12 cellular contexts compared by ENCODE assay signal in genomic region chr14:77590845-77591506, GRCh38. TPM values are rescaled to one million over a fixed set of nuclear protein-coding genes. Genes with fewer than 3 reads are reported as not detected.
DNase-seq lines count a peak whose midpoint lies in the region; ATAC-seq, FAIRE-seq and TF ChIP-seq lines count a peak whose summit lies in the region.
"Had no signal": no experiment of that assay in that cellular context is flagged by ENCODE, and none has a peak within 500 bp of the region (broad histone marks: within the 10 kb centered on the region; RNA-seq: fewer than 3 reads in every experiment).

No MANE protein-coding gene starts in this region.

- H3K4me3 ChIP-seq in left ventricle myocardium inferior = no peak overlapping the region
- H3K4me3 ChIP-seq in keratinocyte (ENCODE audit: control insufficient read depth in 2 of 3, extremely low read depth in 1 of 3, insufficient read depth in 2 of 3, low read depth in 1 of 3, low read length in 3 of 3) = peak overlapping the region in 2 of 3 experiments; percentile 19 to 44
- H3K4me3 ChIP-seq in urinary bladder (ENCODE audit: low read depth, low read length) = no peak overlapping the region
- H3K4me3 ChIP-seq: hepatocyte had no signal

- H3K4me1 ChIP-seq in left ventricle myocardium inferior = peaks cover 35% of the 10 kb centered on the region
- H3K4me1 ChIP-seq in keratinocyte (ENCODE audit: control insufficient read depth, extremely low read depth, insufficient read depth, low read length) = peaks cover 37% of the 10 kb centered on the region
- peaks cover 2% of the 10 kb centered on the region for H3K4me1 ChIP-seq in urinary bladder (ENCODE audit: insufficient read depth)

- FAIRE-seq in keratinocyte (lab: Jason Lieb, UNC) = no peak

- H3K9me3 ChIP-seq in left ventricle myocardium inferior (replicated peaks) = no peaks in the 10 kb centered on the region
- H3K9me3 ChIP-seq in keratinocyte (ENCODE audit: control insufficient read depth, low read depth, low read length) = no peaks in the 10 kb centered on the region

- no peak overlapping the region for H2AFZ ChIP-seq in keratinocyte (ENCODE audit: control insufficient read depth, low read length)
- H2AFZ ChIP-seq: hepatocyte had no signal

- DNase-seq in left ventricle myocardium inferior (no peak), left ventricle myocardium superior (no peak), RWPE1 (ENCODE audit: low spot score) (no peak), keratinocyte (ENCODE audit: low read depth, low spot score) (peak; percentile 67), A172 (ENCODE audit: low spot score) (no peak), NCI-H2081 (lab: John Stamatoyannopoulos, UW) (no peak)
- DNase-seq: activated CD8-positive, alpha-beta memory T cell treated with anti-CD3 and anti-CD28 coated beads for 24 hours; KBM-7 had no signal

- no peak for ATAC-seq in left ventricle myocardium superior
- no peak for ATAC-seq in GM19351 (IDR thresholded peaks at IDR 0.05; ENCODE audit: unreplicated experiment)
- ATAC-seq: Panc1 had no signal

- H4K20me1 ChIP-seq in keratinocyte (ENCODE audit: control insufficient read depth, extremely low read depth, insufficient read depth, low read length) = no peaks in the 10 kb centered on the region

- H3K36me3 ChIP-seq in left ventricle myocardium inferior (peaks cover 14% of the 10 kb centered on the region), keratinocyte (ENCODE audit: control insufficient read depth in 2 of 2, extremely low read depth in 1 of 2, insufficient read depth in 2 of 2, low read length in 2 of 2) (peaks cover 3 to 7% of the 10 kb centered on the region in 2 experiments), urinary bladder (ENCODE audit: insufficient read depth) (peaks cover 2% of the 10 kb centered on the region)

- H3K9me1 ChIP-seq in keratinocyte (ENCODE audit: control insufficient read depth, extremely low read depth, insufficient read depth, low read length) = no peaks in the 10 kb centered on the region

- CTCF ChIA-PET in RWPE1 (lab: Yijun Ruan, JAX) = no interaction called here

- H3K79me2 ChIP-seq in keratinocyte (ENCODE audit: control insufficient read depth, insufficient read depth, low read length) = peaks cover 65% of the 10 kb centered on the region

- dilution Hi-C loops in keratinocyte (cut with MboI; ENCODE audit: extremely low pct_ligation_motif_present, low sequenced_read_pairs) = no loop called here

- H3K27ac ChIP-seq in left ventricle myocardium inferior (replicated peaks) (peak overlapping the region; percentile 4), RWPE1 (peak overlapping the region; percentile 62), keratinocyte (ENCODE audit: control insufficient read depth, insufficient read depth, low read length) (peak overlapping the region; percentile 79), urinary bladder (ENCODE audit: low read depth) (peak overlapping the region; percentile 43)
- H3K27ac ChIP-seq: hepatocyte had no signal

- no peak for TF ChIP-seq CTCF in left ventricle myocardium inferior (IDR thresholded peaks at IDR 0.05; ENCODE audit: borderline replicate concordance)
- TF ChIP-seq CTCF in RWPE1 (conservative IDR thresholded peaks at IDR 0.05; ENCODE audit: low read depth) = no peak
- TF ChIP-seq CTCF in keratinocyte (optimal IDR thresholded peaks at IDR 0.05 in 1 of 3, IDR thresholded peaks at IDR 0.05 in 1 of 3, conservative IDR thresholded peaks at IDR 0.05 in 1 of 3; ENCODE audit: extremely low read depth in 1 of 3, insufficient read depth in 2 of 3, low read length in 3 of 3) = no peak

- POLR2A ChIA-PET in RWPE1 (lab: Yijun Ruan, JAX; ENCODE audit: low non-redundant PET) = no interaction called here

- intact Hi-C loops in left ventricle myocardium inferior (cut with micrococcal nuclease) (no loop called here), left ventricle myocardium superior (cut with micrococcal nuclease) (no loop called here)

- 69% methylated on average over 6 of the region's 6 CpGs for WGBS in urinary bladder

- peak overlapping the region; percentile 53 for H3K9ac ChIP-seq in keratinocyte (ENCODE audit: control insufficient read depth, extremely low read depth, insufficient read depth, low read length)

- H3K27me3 ChIP-seq in left ventricle myocardium inferior (ENCODE audit: low read depth) (no peaks in the 10 kb centered on the region), keratinocyte (ENCODE audit: control insufficient read depth, extremely low read depth, insufficient read depth, low read length) (no peaks in the 10 kb centered on the region)
- H3K27me3 ChIP-seq: hepatocyte had no signal

- H3K4me2 ChIP-seq in keratinocyte (ENCODE audit: control insufficient read depth, extremely low read depth, insufficient read depth, low read depth, low read length) = peak overlapping the region; percentile 79
- H3K4me2 ChIP-seq: hepatocyte had no signal

RNA-seq across cellular contexts. Expression of gene SPTLC2, which starts 25.5 kb away (rescaled TPM):
- total RNA-seq in left ventricle myocardium inferior = 11.5 TPM
- total RNA-seq in left ventricle myocardium superior = 10.9 TPM
- polyA plus RNA-seq in keratinocyte = 32.4 to 46.8 TPM (median 34.8 TPM) in 3 replicates
- polyA plus RNA-seq in keratinocyte (2011; ENCODE audit: low read depth) = 34.8 TPM
- polyA plus RNA-seq in keratinocyte (2011; cell fraction: cytosol; rRNA removed) = 12.6 and 17.5 TPM in 2 replicates
- polyA plus RNA-seq in keratinocyte (2011; cell fraction: nucleus; rRNA removed) = 48.0 and 56.0 TPM in 2 replicates
- polyA plus RNA-seq in keratinocyte (2012; ENCODE audit: low replicate concordance) = 20.2 and 29.9 TPM in 2 replicates
- polyA minus RNA-seq in keratinocyte = 40.7 to 84.1 TPM (median 56.1 TPM) in 3 replicates
- polyA minus RNA-seq in keratinocyte (2011; cell fraction: cytosol; rRNA and poly(A)+ RNA removed) = 19.4 TPM
- polyA minus RNA-seq in keratinocyte (2011; cell fraction: nucleus; rRNA and poly(A)+ RNA removed) = 62.6 and 104 TPM in 2 replicates
- total RNA-seq in urinary bladder = 55.0 TPM
- 12.8 TPM for polyA plus RNA-seq in urinary bladder
- 17.6 and 23.0 TPM in 2 replicates for total RNA-seq in A172 (2014; rRNA removed; shearing (Covaris generic))

Comparison
In these comparisons a context has a peak if more than half of its experiments do, and no peak if none do; other contexts are left out.
1. H3K27ac ChIP-seq: peak in every context shown above with its lines; median percentile 79 in keratinocyte; 62 in RWPE1; 43 in urinary bladder; 4 in left ventricle myocardium inferior.
2. H3K4me3 ChIP-seq: peak in keratinocyte (2 of 3); none in left ventricle myocardium inferior (single experiment) and urinary bladder (single experiment).